9 cellular contexts compared by ENCODE assay signal in genomic region chr7:101245147-101245668, GRCh38. TPM values are rescaled to one million over a fixed set of nuclear protein-coding genes. Genes with fewer than 3 reads are reported as not detected.
DNase-seq lines count a peak whose midpoint lies in the region; ATAC-seq and TF ChIP-seq lines count a peak whose summit lies in the region.
"Had no signal": no experiment of that assay in that cellular context is flagged by ENCODE, and none has a peak within 500 bp of the region (broad histone marks: within the 10 kb centered on the region; RNA-seq: fewer than 3 reads in every experiment).

No MANE protein-coding gene starts in this region.

- peak overlapping the region; percentile 68 for H2AFZ ChIP-seq in KMS-11 (ENCODE audit: low read depth)

- H3K4me1 Mint-ChIP-seq in chondrocyte (ENCODE audit: low read depth), result peaks cover 20% of the 10 kb centered on the region
- H3K4me1 Mint-ChIP-seq in naive thymus-derived CD8-positive, alpha-beta T cell, result peaks cover 14 to 60% (median 50%) of the 10 kb centered on the region in 4 donors

- peaks cover 3% of the 10 kb centered on the region for H3K36me3 Mint-ChIP-seq in chondrocyte (ENCODE audit: low read depth)
- H3K36me3 Mint-ChIP-seq in naive thymus-derived CD8-positive, alpha-beta T cell, result peaks cover 0 to 26% (median 2%) of the 10 kb centered on the region in 3 donors

- no peaks in the 10 kb centered on the region for H3K9me3 Mint-ChIP-seq in chondrocyte (ENCODE audit: low read depth)
- H3K9me3 Mint-ChIP-seq in naive thymus-derived CD8-positive, alpha-beta T cell, result no peaks in the 10 kb centered on the region

- no peak for ATAC-seq in naive thymus-derived CD8-positive, alpha-beta T cell
- ATAC-seq in GM18858 (IDR thresholded peaks at IDR 0.05; ENCODE audit: unreplicated experiment) (no peak), HG03469 (IDR thresholded peaks at IDR 0.05; ENCODE audit: unreplicated experiment) (no peak)

- TF ChIP-seq CTCF in C4-2B (conservative IDR thresholded peaks at IDR 0.05), result no peak
- TF ChIP-seq CTCF in KMS-11 (conservative IDR thresholded peaks at IDR 0.05; ENCODE audit: low read depth, low read length), result no peak
- TF ChIP-seq CTCF in chondrocyte (IDR thresholded peaks at IDR 0.05), result no peak

- H3K27ac ChIP-seq in C4-2B, result peak overlapping the region; percentile 79
- peak overlapping the region; percentile 89; the same call in 1 of the 2 replicates for H3K27ac ChIP-seq in KMS-11

- POLR2A ChIA-PET in naive thymus-derived CD8-positive, alpha-beta T cell (lab: Charles Lee), result interaction anchor here (0.5 to 4.2 kb wide), 9 partner anchors 10 to 886 kb away, joined by 3 to 59 read pairs (median 5); partner anchors contain the start of genes PLOD3, UFSP1 and ZNHIT1

- H3K4me1 ChIP-seq in KMS-11 (ENCODE audit: low read depth, poor library complexity, severe bottlenecking), result peaks cover 21% of the 10 kb centered on the region

- H3K4me2 ChIP-seq in KMS-11, result peak overlapping the region; percentile 93

- H3K36me3 ChIP-seq in KMS-11 (ENCODE audit: insufficient read depth), result no peaks in the 10 kb centered on the region

- H4K20me1 ChIP-seq in KMS-11 (ENCODE audit: insufficient read depth), result no peaks in the 10 kb centered on the region

- H3K27ac Mint-ChIP-seq in chondrocyte (ENCODE audit: unreplicated experiment), result peak overlapping the region; percentile 97
- peak overlapping the region; percentile 89 to 99 (median 97) for H3K27ac Mint-ChIP-seq in naive thymus-derived CD8-positive, alpha-beta T cell

- no peaks in the 10 kb centered on the region for H3K27me3 Mint-ChIP-seq in chondrocyte (ENCODE audit: low read depth)
- H3K27me3 Mint-ChIP-seq in naive thymus-derived CD8-positive, alpha-beta T cell, result no peaks in the 10 kb centered on the region

- peaks cover 29% of the 10 kb centered on the region for H3K79me2 ChIP-seq in KMS-11 (ENCODE audit: insufficient read depth, low read depth)

- peak overlapping the region; percentile 98 for H3K4me3 Mint-ChIP-seq in chondrocyte (ENCODE audit: unreplicated experiment)
- H3K4me3 Mint-ChIP-seq in naive thymus-derived CD8-positive, alpha-beta T cell, result peak overlapping the region; percentile 92 to 100 (median 97)

- no peak overlapping the region for H3K4me3 ChIP-seq in KMS-11 (IDR thresholded peaks at IDR 0.05; ENCODE audit: insufficient read depth, low read depth, low read length)

- H3K27me3 ChIP-seq in KMS-11 (ENCODE audit: insufficient read depth, low read depth), result no peaks in the 10 kb centered on the region

- in situ Hi-C loops in ACHN (cut with HindIII; ENCODE audit: low pct_ligation_motif_present, low pct_unique_long_range_greater_than_20kb, low sequenced_read_pairs), result no loop called here

- peak overlapping the region; percentile 93; the same call in 1 of the 2 replicates for H3K9ac ChIP-seq in KMS-11

- DNase-seq in chondrocyte (ENCODE audit: low spot score), result no peak
- DNase-seq in naive thymus-derived CD8-positive, alpha-beta T cell, result no peak
- DNase-seq in hippocampal formation (lab: John Stamatoyannopoulos, UW), result no peak
- DNase-seq in ACHN, result no peak

RNA-seq across cellular contexts. Expression of gene FIS1, which starts 0.3 kb away (rescaled TPM):
- total RNA-seq in chondrocyte, result 110 to 133 TPM (median 118 TPM) in 3 replicates
- 100 to 1,000 TPM; 118 to 124 TPM for total RNA-seq in naive thymus-derived CD8-positive, alpha-beta T cell
- 100 to 1,000 TPM; 225 to 235 (median 228) TPM for polyA plus RNA-seq in naive thymus-derived CD8-positive, alpha-beta T cell

RNA-seq across cellular contexts. Expression of gene CLDN15, which starts 7.6 kb away (rescaled TPM):
- 6.6 to 7.7 TPM (median 7.6 TPM) in 3 replicates for total RNA-seq in chondrocyte
- 10 to 100 TPM; 52.3 to 52.7 TPM for total RNA-seq in naive thymus-derived CD8-positive, alpha-beta T cell
- polyA plus RNA-seq in naive thymus-derived CD8-positive, alpha-beta T cell, result 1 to 10 TPM in 1 of 3 donors, under 1 TPM in 2; 0.21 to 3.2 (median 0.26) TPM

RNA-seq across cellular contexts. Expression of gene ZNHIT1, which starts 27.2 kb away (rescaled TPM):
- 57.2 to 65.0 TPM (median 58.1 TPM) in 3 replicates for total RNA-seq in chondrocyte
- total RNA-seq in naive thymus-derived CD8-positive, alpha-beta T cell, result 10 to 100 TPM; 31.2 to 33.9 TPM
- 10 to 100 TPM; 50.9 to 66.4 (median 57.4) TPM for polyA plus RNA-seq in naive thymus-derived CD8-positive, alpha-beta T cell

RNA-seq across cellular contexts. Expression of gene PLOD3, which starts 27.8 kb away (rescaled TPM):
- total RNA-seq in chondrocyte, result 129 to 156 TPM (median 149 TPM) in 3 replicates
- total RNA-seq in naive thymus-derived CD8-positive, alpha-beta T cell, result 10 to 100 TPM; 34.0 to 34.1 TPM
- 10 to 100 TPM in 2 of 3 donors, 1 to 10 TPM in 1; 8.4 to 12.4 (median 11.1) TPM for polyA plus RNA-seq in naive thymus-derived CD8-positive, alpha-beta T cell

RNA-seq across cellular contexts. Expression of gene MOGAT3, which starts 44.4 kb away (rescaled TPM):
- not detected in 3 replicates for total RNA-seq in chondrocyte
- total RNA-seq in naive thymus-derived CD8-positive, alpha-beta T cell, result not detected
- polyA plus RNA-seq in naive thymus-derived CD8-positive, alpha-beta T cell, result not detected
- total RNA-seq: occipital lobe had no signal
